In genomic region chr1:184665329-184665728, GRCh38 we compare ENCODE assay signal across 14 cellular contexts.
DNase-seq lines count a peak whose midpoint lies in the region; ATAC-seq and TF ChIP-seq lines count a peak whose summit lies in the region.
"Had no signal": no experiment of that assay in that cellular context is flagged by ENCODE, and none has a peak within 500 bp of the region (broad histone marks: within the 10 kb centered on the region; RNA-seq: fewer than 3 reads in every experiment).

No MANE protein-coding gene starts in this region.

- in situ Hi-C loops in G401 (cut with HindIII; ENCODE audit: low sequenced_read_pairs): no loop called here

- H3K27ac Mint-ChIP-seq in activated naive CD8-positive, alpha-beta T cell treated with anti-CD3 and anti-CD28 coated beads, Interleukin-2, amount 50 U/mL, for 24 hours: no peak overlapping the region
- H3K27ac Mint-ChIP-seq: CD4-positive, CD25-positive, alpha-beta regulatory T cell had no signal

- H3K4me1 ChIP-seq in psoas muscle (peaks cover 13% of the 10 kb centered on the region), upper lobe of right lung (no peaks in the 10 kb centered on the region), left ventricle myocardium inferior (peaks cover 15% of the 10 kb centered on the region)
- H3K4me1 ChIP-seq: BLaER1 treated with 17β-estradiol and CSF1 and Interleukin-3, amounts not matched to agents 10 nM and 100 nM had no signal

- peaks cover 2% of the 10 kb centered on the region for H3K4me1 Mint-ChIP-seq in activated naive CD8-positive, alpha-beta T cell treated with anti-CD3 and anti-CD28 coated beads, Interleukin-2, amount 50 U/mL, for 24 hours

- H3K9me3 Mint-ChIP-seq in activated naive CD8-positive, alpha-beta T cell treated with anti-CD3 and anti-CD28 coated beads, Interleukin-2, amount 50 U/mL, for 24 hours: no peaks in the 10 kb centered on the region

- no peak for TF ChIP-seq CTCF in psoas muscle (IDR thresholded peaks at IDR 0.05)
- TF ChIP-seq CTCF in upper lobe of right lung (IDR thresholded peaks at IDR 0.05): no peak
- no peak for TF ChIP-seq CTCF in left ventricle myocardium inferior (IDR thresholded peaks at IDR 0.05; ENCODE audit: borderline replicate concordance)

- intact Hi-C loops in psoas muscle (cut with DNase I): loop anchor here (10.0 kb wide), 5 partner anchors 91 to 591 kb away; partner anchors contain the start of gene C1orf21 (in 1 of the 2)
- intact Hi-C loops in upper lobe of right lung (cut with DNase I): no loop called here
- intact Hi-C loops in left ventricle myocardium inferior (cut with micrococcal nuclease): loop anchor here (10.0 kb wide), 1 partner anchor 421 kb away; no protein-coding TSS in a partner anchor

- H3K27ac ChIP-seq in angular gyrus (ENCODE audit: low read depth, low read length) (peak overlapping the region; percentile 1), psoas muscle (peak overlapping the region; percentile 71), upper lobe of right lung (no peak overlapping the region), left ventricle myocardium inferior (replicated peaks) (no peak overlapping the region)
- H3K27ac ChIP-seq: BLaER1 treated with 17β-estradiol and CSF1 and Interleukin-3, amounts not matched to agents 10 nM and 100 nM; GM23248 had no signal

- H3K9me3 ChIP-seq in psoas muscle: no peaks in the 10 kb centered on the region
- no peaks in the 10 kb centered on the region for H3K9me3 ChIP-seq in upper lobe of right lung
- no peaks in the 10 kb centered on the region for H3K9me3 ChIP-seq in left ventricle myocardium inferior (replicated peaks)

- H3K36me3 ChIP-seq in psoas muscle (ENCODE audit: insufficient read depth in 1 of 2, low read depth in 1 of 2): no peaks in the 10 kb centered on the region
- H3K36me3 ChIP-seq in upper lobe of right lung: no peaks in the 10 kb centered on the region
- no peaks in the 10 kb centered on the region for H3K36me3 ChIP-seq in left ventricle myocardium inferior
- H3K36me3 ChIP-seq: BLaER1 treated with 17β-estradiol and CSF1 and Interleukin-3, amounts not matched to agents 10 nM and 100 nM had no signal

- no peak overlapping the region for H3K4me3 ChIP-seq in psoas muscle
- H3K4me3 ChIP-seq in upper lobe of right lung: no peak overlapping the region
- H3K4me3 ChIP-seq in left ventricle myocardium inferior: no peak overlapping the region
- H3K4me3 ChIP-seq: BLaER1 treated with 17β-estradiol and CSF1 and Interleukin-3, amounts not matched to agents 10 nM and 100 nM; GM12878; GM23248 had no signal

- H3K27me3 Mint-ChIP-seq in activated naive CD8-positive, alpha-beta T cell treated with anti-CD3 and anti-CD28 coated beads, Interleukin-2, amount 50 U/mL, for 24 hours: peaks cover 16% of the 10 kb centered on the region

- ATAC-seq in psoas muscle (peak in 3 of 4 donors; percentile 45 to 63 (median 53)), upper lobe of right lung (peak; percentile 21), HG02884 (IDR thresholded peaks at IDR 0.05; ENCODE audit: unreplicated experiment) (no peak)
- no peak for ATAC-seq in activated naive CD8-positive, alpha-beta T cell treated with anti-CD3 and anti-CD28 coated beads, Interleukin-2, amount 50 U/mL, for 24 hours
- ATAC-seq: GM12878 had no signal

- DNase-seq in G401 (ENCODE audit: low spot score): peak; percentile 32
- DNase-seq in psoas muscle: no peak
- DNase-seq in upper lobe of right lung: no peak
- no peak for DNase-seq in left ventricle myocardium inferior
- no peak for DNase-seq in activated naive CD8-positive, alpha-beta T cell treated with anti-CD3 and anti-CD28 coated beads, Interleukin-2, amount 50 U/mL, for 24 hours
- DNase-seq: ACHN; CD4-positive, CD25-positive, alpha-beta regulatory T cell; DMS53; GM23248; H7 had no signal

- no peaks in the 10 kb centered on the region for H3K36me3 Mint-ChIP-seq in activated naive CD8-positive, alpha-beta T cell treated with anti-CD3 and anti-CD28 coated beads, Interleukin-2, amount 50 U/mL, for 24 hours (ENCODE audit: low read depth)
- H3K36me3 Mint-ChIP-seq: CD4-positive, CD25-positive, alpha-beta regulatory T cell had no signal

- H3K4me3 Mint-ChIP-seq in activated naive CD8-positive, alpha-beta T cell treated with anti-CD3 and anti-CD28 coated beads, Interleukin-2, amount 50 U/mL, for 24 hours: no peak overlapping the region
- H3K4me3 Mint-ChIP-seq: CD4-positive, CD25-positive, alpha-beta regulatory T cell had no signal

- no peaks in the 10 kb centered on the region for H3K27me3 ChIP-seq in psoas muscle (ENCODE audit: insufficient read depth in 3 of 3, low read length in 2 of 3)
- no peaks in the 10 kb centered on the region for H3K27me3 ChIP-seq in upper lobe of right lung
- no peaks in the 10 kb centered on the region for H3K27me3 ChIP-seq in left ventricle myocardium inferior (ENCODE audit: low read depth)
- H3K27me3 ChIP-seq: BLaER1 treated with 17β-estradiol and CSF1 and Interleukin-3, amounts not matched to agents 10 nM and 100 nM had no signal

- 33 to 60% (median 50%) methylated on average over 6 of the region's 6 CpGs for WGBS in psoas muscle, 3 donors

Comparison
In these comparisons a context has a peak if more than half of its experiments do, and no peak if none do; other contexts are left out.
1. H3K27ac ChIP-seq: peak in angular gyrus (single experiment) and psoas muscle (single experiment); none in upper lobe of right lung (single experiment) and left ventricle myocardium inferior (single experiment).
2. ATAC-seq: peak in psoas muscle (3 of 4) and upper lobe of right lung (single experiment); none in HG02884 (single experiment) and activated naive CD8-positive, alpha-beta T cell treated with anti-CD3 and anti-CD28 coated beads, Interleukin-2, amount 50 U/mL, for 24 hours (single experiment).